In the genomic region with DNA sequence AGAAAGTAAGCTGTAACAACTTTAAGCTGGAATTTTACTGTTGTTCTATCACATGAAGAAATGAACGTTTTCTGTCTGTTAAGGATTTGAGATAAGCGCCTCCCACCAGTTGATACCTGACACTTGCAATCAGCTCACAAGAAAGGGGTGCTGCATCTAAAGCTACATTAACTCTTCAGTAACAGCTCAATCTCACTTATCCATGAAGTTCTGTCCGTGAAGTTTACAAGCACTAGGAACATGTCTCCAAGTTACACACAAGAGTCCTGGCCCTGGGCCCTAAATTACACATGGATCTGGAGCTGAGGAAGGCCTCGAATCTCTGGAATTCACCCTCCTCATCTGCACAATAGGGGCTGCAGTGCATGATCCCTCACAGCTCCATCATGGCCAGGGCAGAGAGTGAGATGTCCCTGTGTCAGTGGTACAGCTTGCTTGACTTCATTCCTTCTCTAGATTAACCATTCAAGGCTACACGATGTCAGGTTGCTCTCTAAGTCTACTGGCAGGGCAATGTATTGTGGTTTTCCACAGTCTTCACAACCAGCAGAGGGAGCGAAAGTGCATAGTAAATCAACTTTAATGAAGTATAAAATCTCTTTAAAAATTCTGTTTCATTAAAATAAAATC, we compare ENCODE assay signal across 8 cellular contexts.
DNase-seq lines count a peak whose midpoint lies in the region; ATAC-seq, FAIRE-seq and TF ChIP-seq lines count a peak whose summit lies in the region.

No MANE protein-coding gene starts in this region.

- DNase-seq in D721Med (ENCODE audit: insufficient read length, low spot score) (no peak), mammary epithelial cell (peak; percentile 30), mesendoderm (peak; percentile 64), NCI-H774 (lab: John Stamatoyannopoulos, UW) (no peak), ecto neural progenitor cell (ENCODE audit: low spot score) (no peak), GM19238 (ENCODE audit: insufficient read length, low spot score) (no peak)
- no peak for DNase-seq in activated T-cell treated with anti-CD3 and anti-CD28 coated beads, Interleukin-2, amount 50 U/mL, for 72 hours

- H3K4me1 Mint-ChIP-seq in activated T-cell treated with anti-CD3 and anti-CD28 coated beads, Interleukin-2, amount 50 U/mL, for 72 hours (ENCODE audit: low read depth) = no peaks in the 10 kb centered on the region

- no peak overlapping the region for H3K4me3 Mint-ChIP-seq in activated T-cell treated with anti-CD3 and anti-CD28 coated beads, Interleukin-2, amount 50 U/mL, for 72 hours

- no peaks in the 10 kb centered on the region for H3K9me3 ChIP-seq in mammary epithelial cell (replicated peaks; ENCODE audit: insufficient read depth, low read length)

- H3K27ac ChIP-seq in mammary epithelial cell (ENCODE audit: insufficient read depth, low read depth, low read length) (no peak overlapping the region), mesendoderm (ENCODE audit: low read depth, low read length) (no peak overlapping the region)

- no peak overlapping the region for H2AK5ac ChIP-seq in mesendoderm (ENCODE audit: low read length)

- H3K27me3 Mint-ChIP-seq in activated T-cell treated with anti-CD3 and anti-CD28 coated beads, Interleukin-2, amount 50 U/mL, for 72 hours (ENCODE audit: low read depth) = peaks cover 6% of the 10 kb centered on the region

- no peak overlapping the region for H4K8ac ChIP-seq in mesendoderm (ENCODE audit: low read depth, low read length)

- H2BK5ac ChIP-seq in mesendoderm (ENCODE audit: low read length) = no peak overlapping the region

- no peak for FAIRE-seq in D721Med (lab: Jason Lieb, UNC)

- WGBS in mammary epithelial cell (ENCODE audit: low coverage, missing lambda C conversion rate) = 60% methylated on average over 6 of the region's 6 CpGs
- WGBS in mesendoderm (ENCODE audit: extremely low coverage, insufficient coverage, low lambda C conversion rate) = no CpG with 5 or more reads among the region's 6 CpGs

- intact Hi-C loops in mammary epithelial cell (cut with micrococcal nuclease) = loop anchor here (1.0 kb wide), 1 partner anchor 303 kb away; no protein-coding TSS in a partner anchor

- no peak overlapping the region for H2BK120ac ChIP-seq in mesendoderm (ENCODE audit: low read depth, low read length)

- peaks cover 24% of the 10 kb centered on the region for H3K4me1 ChIP-seq in mammary epithelial cell (ENCODE audit: insufficient read depth, low read length)
- H3K4me1 ChIP-seq in mesendoderm (ENCODE audit: control insufficient read depth, low read depth, low read length) = peaks cover 3% of the 10 kb centered on the region

- ATAC-seq in activated T-cell treated with anti-CD3 and anti-CD28 coated beads, Interleukin-2, amount 50 U/mL, for 72 hours (replicated peaks in 1 of 2) = no peak

- H2BK15ac ChIP-seq in mesendoderm (replicated peaks; ENCODE audit: low read depth) = no peak overlapping the region

- no peaks in the 10 kb centered on the region for H3K79me1 ChIP-seq in mesendoderm (ENCODE audit: low read length)

- in situ Hi-C loops in mammary epithelial cell (cut with MboI; ENCODE audit: low sequenced_read_pairs in 2 of 2) = no loop called here

- peak; percentile 39 for TF ChIP-seq CTCF in D721Med (IDR thresholded peaks at IDR 0.05; ENCODE audit: insufficient read depth, missing control alignments)
- TF ChIP-seq CTCF in LNCAP (IDR thresholded peaks at IDR 0.05) = peak; percentile 53
- peak; percentile 27 to 60 for TF ChIP-seq CTCF in mammary epithelial cell (conservative IDR thresholded peaks at IDR 0.05 in 1 of 2, IDR thresholded peaks at IDR 0.05 in 1 of 2; ENCODE audit: extremely low read depth in 1 of 2, insufficient read depth in 1 of 2, low read depth in 1 of 2, low read length in 2 of 2)

- no peaks in the 10 kb centered on the region for H3K36me3 Mint-ChIP-seq in activated T-cell treated with anti-CD3 and anti-CD28 coated beads, Interleukin-2, amount 50 U/mL, for 72 hours (ENCODE audit: insufficient read depth in 2 of 2)

- H3K27me3 ChIP-seq in mammary epithelial cell (ENCODE audit: insufficient read depth, low read length) (no peaks in the 10 kb centered on the region), mesendoderm (ENCODE audit: insufficient read depth, low read length, poor library complexity) (no peaks in the 10 kb centered on the region)

- no peak overlapping the region for H3K23ac ChIP-seq in mesendoderm (ENCODE audit: low read length)

- H3K9ac ChIP-seq in mammary epithelial cell (ENCODE audit: insufficient read depth, low read length) (no peak overlapping the region), mesendoderm (ENCODE audit: low read length) (no peak overlapping the region)

- dilution Hi-C loops in mammary epithelial cell (cut with HindIII; ENCODE audit: low sequenced_read_pairs) = no loop called here

- H2AFZ ChIP-seq in mammary epithelial cell (ENCODE audit: low read depth, low read length) = peak overlapping the region; percentile 68

- BruUV-seq in mammary epithelial cell (replicated peaks; lab: Mats Ljungman, UMichigan) = no TSS peak

- no peak overlapping the region for H3K4ac ChIP-seq in mesendoderm (ENCODE audit: low read depth, low read length)

- no peak overlapping the region for H3K18ac ChIP-seq in mesendoderm (ENCODE audit: low read length)

- H3K36me3 ChIP-seq in mammary epithelial cell (ENCODE audit: insufficient read depth, low read length) (no peaks in the 10 kb centered on the region), mesendoderm (ENCODE audit: control insufficient read depth, insufficient read depth, low read length) (no peaks in the 10 kb centered on the region)

- H4K20me1 ChIP-seq in mammary epithelial cell (ENCODE audit: insufficient read depth, low read length) = no peaks in the 10 kb centered on the region

- H3K56ac ChIP-seq in mesendoderm (ENCODE audit: low read length) = no peak overlapping the region

- H3K9me3 Mint-ChIP-seq in activated T-cell treated with anti-CD3 and anti-CD28 coated beads, Interleukin-2, amount 50 U/mL, for 72 hours = no peaks in the 10 kb centered on the region

- no peak overlapping the region for H4K5ac ChIP-seq in mesendoderm (ENCODE audit: low read length)

- no peak overlapping the region for H3K4me3 ChIP-seq in mammary epithelial cell (replicated peaks in 1 of 3; ENCODE audit: insufficient read depth in 1 of 3, low read depth in 2 of 3, low read length in 3 of 3)
- no peak overlapping the region for H3K4me3 ChIP-seq in mesendoderm (ENCODE audit: low read length)

- no peaks in the 10 kb centered on the region for H3K79me2 ChIP-seq in mammary epithelial cell (ENCODE audit: insufficient read depth, low read length)
- H3K79me2 ChIP-seq in mesendoderm (ENCODE audit: control insufficient read depth, insufficient read depth, low read length) = no peaks in the 10 kb centered on the region

- H3K27ac Mint-ChIP-seq in activated T-cell treated with anti-CD3 and anti-CD28 coated beads, Interleukin-2, amount 50 U/mL, for 72 hours = no peak overlapping the region

- no peak overlapping the region for H3K4me2 ChIP-seq in mammary epithelial cell (ENCODE audit: insufficient read depth, low read depth, low read length)
- no peak overlapping the region for H3K4me2 ChIP-seq in mesendoderm (ENCODE audit: low read length)

- CTCF ChIA-PET in mammary epithelial cell (lab: Charles Lee; ENCODE audit: low non-redundant PET) = interaction anchor here (0.6 kb wide), 2 partner anchors 73 to 422 kb away, joined by 6 to 8 read pairs; no protein-coding TSS in a partner anchor

Comparison
In these comparisons a context has a peak if more than half of its experiments do, and no peak if none do; other contexts are left out.
1. DNase-seq: peak in mammary epithelial cell (single experiment) and mesendoderm (single experiment); none in D721Med (single experiment), NCI-H774 (single experiment), ecto neural progenitor cell (single experiment), activated T-cell treated with anti-CD3 and anti-CD28 coated beads, Interleukin-2, amount 50 U/mL, for 72 hours (0 of 2) and GM19238 (single experiment).
2. Peak in every context shown above with its lines, with median percentiles within 50 percentile points of each other: CTCF ChIP-seq.